Comparison of ENCODE assay signal across 23 cellular contexts in the genomic region with DNA sequence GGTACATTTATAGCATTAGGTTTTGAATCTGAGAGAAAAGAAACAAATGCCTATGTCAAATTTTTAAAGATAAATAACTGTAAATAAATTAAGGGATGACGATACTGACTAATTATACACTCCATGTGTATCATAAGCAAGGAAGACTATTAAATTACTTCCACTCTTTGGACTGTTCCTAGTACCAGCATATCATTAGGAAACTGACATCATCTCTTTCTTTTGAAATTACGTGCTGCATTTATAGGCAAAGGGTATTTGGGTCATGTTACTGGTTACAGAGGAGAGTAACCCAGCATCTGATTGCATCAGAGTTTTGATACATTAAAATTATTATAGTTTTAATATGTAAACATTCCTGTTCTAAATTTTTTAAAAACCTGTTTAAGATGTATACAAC.
"Had no signal": no experiment of that assay in that cellular context is flagged by ENCODE, and none has a peak within 500 bp of the region (broad histone marks: within the 10 kb centered on the region; RNA-seq: fewer than 3 reads in every experiment).

No MANE protein-coding gene starts in this region.

- DNase-seq: activated CD4-positive, alpha-beta T cell treated with anti-CD3 and anti-CD28 coated beads, Interleukin-2, amount 10 ng/mL, durations not matched to agents 24 days and 14 days; activated CD8-positive, alpha-beta T cell treated with anti-CD3 and anti-CD28 coated beads for 36 hours; activated gamma-delta T cell treated with Interleukin-2 at 50 U/mL for 16 hours; adrenal gland; brain microvascular endothelial cell; central memory CD4-positive, alpha-beta T cell; dermis blood vessel endothelial cell; effector CD8-positive, alpha-beta T cell; erythroblast; foreskin keratinocyte; hippocampal formation; pancreas; right lobe of liver; small intestine; stomach; trophoblast cell had no signal

- H3K4me1 ChIP-seq: ascending aorta, foreskin keratinocyte had no signal

- H3K36me3 ChIP-seq: adrenal gland, ascending aorta, brain microvascular endothelial cell, neutrophil, pancreas, right lobe of liver, stomach had no signal

- ATAC-seq: activated CD4-positive, CD25-positive, alpha-beta regulatory T cell treated with anti-CD3 and anti-CD28 coated beads, Interleukin-2, amount 50 U/mL, for 24 hours; activated CD8-positive, alpha-beta T cell treated with anti-CD3 and anti-CD28 coated beads for 36 hours; activated naive CD4-positive, alpha-beta T cell treated with anti-CD3 and anti-CD28 coated beads, Interleukin-2, amount 50 U/mL, for 72 hours; foreskin keratinocyte; natural killer cell treated with Interleukin-12 subunit alpha and Interleukin-12 subunit beta and Interleukin-15 and Interleukin-18, amount 100 ng/mL, for 72 hours; pancreas; right lobe of liver; stimulated activated memory B cell treated with anti-CD40 and anti-IgM and Interleukin-4, amounts not matched to agents 10 μg/mL and 1 μg/mL and 100 μg/mL, for 72 hours had no signal

- H3K9me3 ChIP-seq: adrenal gland, ascending aorta, neutrophil, pancreas, right lobe of liver, stomach had no signal

- H3K27ac ChIP-seq: adrenal gland, ascending aorta, brain microvascular endothelial cell, foreskin keratinocyte, neutrophil, right lobe of liver, stomach, VCaP had no signal

- H3K27me3 ChIP-seq: adrenal gland, ascending aorta, brain microvascular endothelial cell, foreskin keratinocyte, neutrophil, pancreas, right lobe of liver, stomach had no signal

- FAIRE-seq: pancreas, small intestine had no signal

- H3K4me3 ChIP-seq: adrenal gland, ascending aorta, pancreas, right lobe of liver, stomach had no signal
